Comparison of ENCODE assay signal across 8 cellular contexts in genomic region chr2:174593574-174594203, GRCh38. TPM values are rescaled to one million over a fixed set of nuclear protein-coding genes. Genes with fewer than 3 reads are reported as not detected.
DNase-seq lines count a peak whose midpoint lies in the region; ATAC-seq and TF ChIP-seq lines count a peak whose summit lies in the region.

No MANE protein-coding gene starts in this region.

- peak overlapping the region; percentile 34 for H3K4me3 ChIP-seq in fibroblast of the aortic adventitia (ENCODE audit: low read depth, low read length)

- no peak for TF ChIP-seq CTCF in fibroblast of the aortic adventitia (IDR thresholded peaks at IDR 0.05; ENCODE audit: insufficient read depth, low read length)

- ATAC-seq in GM18511 (IDR thresholded peaks at IDR 0.05; ENCODE audit: unreplicated experiment) (peak; percentile 77), HG02678 (IDR thresholded peaks at IDR 0.05; ENCODE audit: unreplicated experiment) (peak; percentile 67)

- DNase-seq in NCI-H2107 (lab: John Stamatoyannopoulos, UW) (peak; percentile 7), activated T-cell treated with anti-CD3 and anti-CD28 coated beads for 24 hours (ENCODE audit: low read depth) (peak; percentile 68), fibroblast of the aortic adventitia (ENCODE audit: low read depth) (peak; percentile 89), pons (ENCODE audit: low spot score) (peak; percentile 72), NCI-H2196 treated with DMSO at 0.1 percent for 48 hours (lab: John Stamatoyannopoulos, UW; ENCODE audit: unreplicated experiment) (no peak), NCI-H446 (lab: John Stamatoyannopoulos, UW) (no peak)

RNA-seq across cellular contexts. Expression of gene WIPF1, which starts 3.9 kb away (rescaled TPM):
- 20.5 and 24.6 TPM in 2 replicates for total RNA-seq in fibroblast of the aortic adventitia (ENCODE audit: low replicate concordance)

Comparison
In these comparisons a context has a peak if more than half of its experiments do, and no peak if none do; other contexts are left out.
1. DNase-seq: peak in NCI-H2107 (single experiment), activated T-cell treated with anti-CD3 and anti-CD28 coated beads for 24 hours (single experiment), fibroblast of the aortic adventitia (single experiment) and pons (single experiment); none in NCI-H2196 treated with DMSO at 0.1 percent for 48 hours (single experiment) and NCI-H446 (0 of 2).